28 cellular contexts compared by ENCODE assay signal in genomic region chr2:101609434-101609833, GRCh38.
"Had no signal": no experiment of that assay in that cellular context is flagged by ENCODE, and none has a peak within 500 bp of the region (broad histone marks: within the 10 kb centered on the region; RNA-seq: fewer than 3 reads in every experiment).

No MANE protein-coding gene starts in this region.

- H3K27me3 Mint-ChIP-seq: activated CD4-positive, alpha-beta T cell treated with anti-CD3 and anti-CD28 coated beads for 36 hours; activated T-cell treated with anti-CD3 and anti-CD28 coated beads, Interleukin-2, amount 50 U/mL, for 24 hours had no signal

- FAIRE-seq: astrocyte had no signal

- H3K27ac Mint-ChIP-seq: activated CD4-positive, alpha-beta T cell treated with anti-CD3 and anti-CD28 coated beads for 36 hours; activated CD4-positive, alpha-beta T cell treated with anti-CD3 and anti-CD28 coated beads, Interleukin-2, amount 10 ng/mL, durations not matched to agents 7 days and 5 days; activated CD8-positive, alpha-beta T cell treated with anti-CD3 and anti-CD28 coated beads, Interleukin-2, amount 10 ng/mL, durations not matched to agents 7 days and 5 days; activated naive CD4-positive, alpha-beta T cell treated with anti-CD3 and anti-CD28 coated beads for 36 hours; activated naive CD4-positive, alpha-beta T cell treated with anti-CD3 and anti-CD28 coated beads, Interleukin-2, amount 50 U/mL, for 72 hours; activated T-cell treated with anti-CD3 and anti-CD28 coated beads, Interleukin-2, amount 50 U/mL, for 24 hours had no signal

- H3K9me3 ChIP-seq: adrenal gland, body of pancreas had no signal

- H3K4me3 Mint-ChIP-seq: activated CD4-positive, alpha-beta T cell treated with anti-CD3 and anti-CD28 coated beads for 36 hours; activated CD4-positive, alpha-beta T cell treated with anti-CD3 and anti-CD28 coated beads, Interleukin-2, amount 10 ng/mL, durations not matched to agents 7 days and 5 days; activated CD8-positive, alpha-beta T cell treated with anti-CD3 and anti-CD28 coated beads, Interleukin-2, amount 10 ng/mL, durations not matched to agents 7 days and 5 days; activated naive CD4-positive, alpha-beta T cell treated with anti-CD3 and anti-CD28 coated beads for 36 hours; activated T-cell treated with anti-CD3 and anti-CD28 coated beads, Interleukin-2, amount 50 U/mL, for 24 hours had no signal

- H3K4me1 ChIP-seq: adrenal gland, body of pancreas, breast epithelium had no signal

- H3K27me3 ChIP-seq: adrenal gland, body of pancreas, breast epithelium had no signal

- H3K4me3 ChIP-seq: adrenal gland, body of pancreas, breast epithelium had no signal

- ATAC-seq: activated CD4-positive, alpha-beta T cell treated with anti-CD3 and anti-CD28 coated beads for 36 hours; activated CD8-positive, alpha-beta T cell treated with anti-CD3 and anti-CD28 coated beads, Interleukin-2, amount 10 ng/mL, durations not matched to agents 7 days and 5 days; activated naive CD4-positive, alpha-beta T cell treated with anti-CD3 and anti-CD28 coated beads, Interleukin-2, amount 50 U/mL, for 72 hours; body of pancreas had no signal

- H3K36me3 ChIP-seq: adrenal gland, breast epithelium, WERI-Rb-1 had no signal

- H3K4me1 Mint-ChIP-seq: activated CD4-positive, alpha-beta T cell treated with anti-CD3 and anti-CD28 coated beads, Interleukin-2, amount 10 ng/mL, durations not matched to agents 7 days and 5 days had no signal

- H3K27ac ChIP-seq: adrenal gland, body of pancreas, breast epithelium, WERI-Rb-1 had no signal

- H3K9me3 Mint-ChIP-seq: activated naive CD4-positive, alpha-beta T cell treated with anti-CD3 and anti-CD28 coated beads for 36 hours had no signal

- DNase-seq: activated CD4-positive, alpha-beta T cell treated with anti-CD3 and anti-CD28 coated beads for 36 hours; activated CD4-positive, alpha-beta T cell treated with anti-CD3 and anti-CD28 coated beads, Interleukin-2, amount 10 ng/mL, durations not matched to agents 7 days and 5 days; activated CD4-positive, alpha-beta T cell treated with anti-CD3 and anti-CD28 coated beads, Interleukin-2, amount 50 U/mL, for 48 hours; activated CD8-positive, alpha-beta T cell treated with anti-CD3 and anti-CD28 coated beads, Interleukin-2, amount 10 ng/mL, durations not matched to agents 7 days and 5 days; activated gamma-delta T cell treated with Interleukin-2 at 50 U/mL for 16 hours; activated naive CD4-positive, alpha-beta T cell treated with anti-CD3 and anti-CD28 coated beads for 36 hours; activated T-cell treated with anti-CD3 and anti-CD28 coated beads, Interleukin-2, amount 50 U/mL, for 24 hours; adrenal gland; body of pancreas; NCI-H1105; NCI-H1417 treated with DMSO at 0.1 percent for 48 hours; NCI-H1694; NCI-H1930; NCI-H2081 treated with DMSO at 0.1 percent for 48 hours; NCI-H345; NCI-H524 treated with DMSO at 0.1 percent for 48 hours; NCI-H748 treated with DMSO at 0.1 percent for 48 hours; NK-92 treated with Interleukin-12 subunit alpha and Interleukin-12 subunit beta, amount 100 ng/mL, for 24 hours; OCI-M1; Right ventricle myocardium superior; SW 1271; T-helper 1 cell; T-helper 2 cell; T1000; WERI-Rb-1 had no signal
